In genomic region chr17:27895110-27895895, GRCh38 we compare ENCODE assay signal across 17 cellular contexts. TPM values are rescaled to one million over a fixed set of nuclear protein-coding genes. Genes with fewer than 3 reads are reported as not detected.
A peak's percentile ranks its signal among the peaks of the same experiment; 100 is the strongest.
DNase-seq lines count a peak whose midpoint lies in the region; ATAC-seq and TF ChIP-seq lines count a peak whose summit lies in the region.
"Had no signal": no experiment of that assay in that cellular context is flagged by ENCODE, and none has a peak within 500 bp of the region (broad histone marks: within the 10 kb centered on the region; RNA-seq: fewer than 3 reads in every experiment).

No MANE protein-coding gene starts in this region.

- peak; percentile 24 for DNase-seq in Ammon's horn (ENCODE audit: low spot score)
- peak; percentile 7 for DNase-seq in NCI-H1048 (lab: John Stamatoyannopoulos, UW)
- no peak for DNase-seq in dorsolateral prefrontal cortex
- DNase-seq in neural progenitor cell (ENCODE audit: low spot score): no peak
- no peak for DNase-seq in stimulated activated naive B cell treated with anti-CD40 and anti-IgM and Interleukin-4, amounts not matched to agents 10 μg/mL and 1 μg/mL and 100 μg/mL, for 72 hours
- DNase-seq in H7: no peak
- DNase-seq in esophagus muscularis mucosa (ENCODE audit: extremely low spot score): no peak
- DNase-seq: COR-L47, DMS53, GM23248, Kasumi-1, NCI-H2029, NCI-H2171 treated with DMSO at 0.1 percent for 48 hours, NCI-H510A treated with DMSO at 0.1 percent for 48 hours had no signal

- no peaks in the 10 kb centered on the region for H3K36me3 ChIP-seq in neural progenitor cell
- H3K36me3 ChIP-seq in H7 (replicated peaks; ENCODE audit: control insufficient read depth, insufficient read depth, low read length): no peaks in the 10 kb centered on the region
- H3K36me3 ChIP-seq in esophagus muscularis mucosa: no peaks in the 10 kb centered on the region

- no peak overlapping the region for H3K27ac Mint-ChIP-seq in neural progenitor cell
- H3K27ac Mint-ChIP-seq in stimulated activated naive B cell treated with anti-CD40 and anti-IgM and Interleukin-4, amounts not matched to agents 10 μg/mL and 1 μg/mL and 100 μg/mL, for 72 hours: no peak overlapping the region

- H4K20me1 ChIP-seq in neural progenitor cell (ENCODE audit: low read depth): no peaks in the 10 kb centered on the region

- TF ChIP-seq CTCF in dorsolateral prefrontal cortex (IDR thresholded peaks at IDR 0.05 in 54 of 56, conservative IDR thresholded peaks at IDR 0.05 in 2 of 56; ENCODE audit: low read depth in 1 of 56, partially characterized antibody in 56 of 56): peak in 3 of 56 donors; percentile 7 to 18 (median 13)
- no peak for TF ChIP-seq CTCF in neural progenitor cell (IDR thresholded peaks at IDR 0.05)
- no peak for TF ChIP-seq CTCF in esophagus muscularis mucosa (IDR thresholded peaks at IDR 0.05)

- H3K9ac ChIP-seq in neural progenitor cell: no peak overlapping the region
- H3K9ac ChIP-seq: GM23248 had no signal

- no peak overlapping the region for H3K4me3 Mint-ChIP-seq in neural progenitor cell
- H3K4me3 Mint-ChIP-seq in stimulated activated naive B cell treated with anti-CD40 and anti-IgM and Interleukin-4, amounts not matched to agents 10 μg/mL and 1 μg/mL and 100 μg/mL, for 72 hours: no peak overlapping the region

- 44% methylated on average over 8 of the region's 8 CpGs for WGBS in esophagus muscularis mucosa

- no peaks in the 10 kb centered on the region for H3K9me3 Mint-ChIP-seq in neural progenitor cell
- H3K9me3 Mint-ChIP-seq in stimulated activated naive B cell treated with anti-CD40 and anti-IgM and Interleukin-4, amounts not matched to agents 10 μg/mL and 1 μg/mL and 100 μg/mL, for 72 hours: no peaks in the 10 kb centered on the region

- ATAC-seq in stimulated activated naive B cell treated with anti-CD40 and anti-IgM and Interleukin-4, amounts not matched to agents 10 μg/mL and 1 μg/mL and 100 μg/mL, for 72 hours (replicated peaks): no peak
- no peak for ATAC-seq in HG02981 (IDR thresholded peaks at IDR 0.05; ENCODE audit: unreplicated experiment)
- ATAC-seq: GM12878 had no signal

- peak overlapping the region; percentile 53 for H2AFZ ChIP-seq in neural progenitor cell (replicated peaks)
- H2AFZ ChIP-seq: GM23248 had no signal

- peak overlapping the region; percentile 52 for H3K4me2 ChIP-seq in neural progenitor cell

- peaks cover 9% of the 10 kb centered on the region for H3K27me3 Mint-ChIP-seq in neural progenitor cell (ENCODE audit: insufficient read depth, low read depth)
- peaks cover 0 to 9% of the 10 kb centered on the region in 2 donors for H3K27me3 Mint-ChIP-seq in stimulated activated naive B cell treated with anti-CD40 and anti-IgM and Interleukin-4, amounts not matched to agents 10 μg/mL and 1 μg/mL and 100 μg/mL, for 72 hours

- H3K27me3 ChIP-seq in dorsolateral prefrontal cortex (no peaks in the 10 kb centered on the region), neural progenitor cell (peaks cover 16% of the 10 kb centered on the region), H7 (ENCODE audit: control insufficient read depth, insufficient read depth, low read length) (0 out of 2 replicates have a peak, but pooled peaks cover 1% of the 10 kb centered on the region), esophagus muscularis mucosa (peaks cover 0 to 15% (median 0%) of the 10 kb centered on the region in 4 donors)

- peaks cover 28% of the 10 kb centered on the region for H3K4me1 ChIP-seq in neural progenitor cell
- peaks cover 0 to 20% (median 16%) of the 10 kb centered on the region in 4 donors for H3K4me1 ChIP-seq in esophagus muscularis mucosa

- TF ChIP-seq POLR2A in esophagus muscularis mucosa (IDR thresholded peaks at IDR 0.05; ENCODE audit: low read depth): no peak

- no peak for TF ChIP-seq EP300 in esophagus muscularis mucosa (IDR thresholded peaks at IDR 0.05)

- peak overlapping the region in 57 of 59 donors; percentile 4 to 99 (median 89) for H3K27ac ChIP-seq in dorsolateral prefrontal cortex
- no peak overlapping the region for H3K27ac ChIP-seq in neural progenitor cell
- H3K27ac ChIP-seq in esophagus muscularis mucosa (replicated peaks in 1 of 4): no peak overlapping the region
- H3K27ac ChIP-seq: C4-2B, GM23248 had no signal

- peaks cover 8% of the 10 kb centered on the region for H3F3A ChIP-seq in neural progenitor cell (ENCODE audit: low read depth)

- no peaks in the 10 kb centered on the region for H3K36me3 Mint-ChIP-seq in neural progenitor cell
- no peaks in the 10 kb centered on the region for H3K36me3 Mint-ChIP-seq in stimulated activated naive B cell treated with anti-CD40 and anti-IgM and Interleukin-4, amounts not matched to agents 10 μg/mL and 1 μg/mL and 100 μg/mL, for 72 hours

- H3K4me3 ChIP-seq in dorsolateral prefrontal cortex: peak overlapping the region in 1 of 59 donors; percentile 15
- H3K4me3 ChIP-seq in neural progenitor cell: no peak overlapping the region
- H3K4me3 ChIP-seq in H7 (ENCODE audit: insufficient read depth, low read depth, low read length): no peak overlapping the region
- H3K4me3 ChIP-seq in esophagus muscularis mucosa: no peak overlapping the region
- H3K4me3 ChIP-seq: GM12878, GM23248 had no signal

- intact Hi-C loops in dorsolateral prefrontal cortex (cut with DNase I) (loop anchor here (5.0 to 10.0 kb wide), 3 partner anchors 49 to 289 kb away; no protein-coding TSS in a partner anchor), esophagus muscularis mucosa (cut with DNase I) (loop anchor here (10.0 kb wide), 1 partner anchor 149 kb away; the partner anchor contains the start of gene NLK)

- H3K4me1 Mint-ChIP-seq in neural progenitor cell: peaks cover 22% of the 10 kb centered on the region
- H3K4me1 Mint-ChIP-seq in stimulated activated naive B cell treated with anti-CD40 and anti-IgM and Interleukin-4, amounts not matched to agents 10 μg/mL and 1 μg/mL and 100 μg/mL, for 72 hours: peaks cover 13 to 19% of the 10 kb centered on the region in 2 donors

- H3K79me2 ChIP-seq in neural progenitor cell (ENCODE audit: low read depth): no peaks in the 10 kb centered on the region

- H3K9me3 ChIP-seq in neural progenitor cell (ENCODE audit: low read depth) (no peaks in the 10 kb centered on the region), esophagus muscularis mucosa (no peaks in the 10 kb centered on the region)

RNA-seq across cellular contexts. Expression of gene LYRM9, which starts 2.1 kb away (rescaled TPM):
- total RNA-seq in dorsolateral prefrontal cortex (10 to 100 TPM in 119 of 120 experiments, 1 to 10 TPM in 1; 9.1 to 68.0 (median 37.2) TPM), neural progenitor cell (ENCODE audit: low replicate concordance) (16.0 and 25.5 TPM in 2 replicates), esophagus muscularis mucosa (10 to 100 TPM in 3 of 4 donors, 1 to 10 TPM in 1; 5.0 to 21.6 (median 16.7) TPM)
- 3.4 and 4.9 TPM in 2 replicates for total RNA-seq in H7 (2014; rRNA removed; shearing (Covaris generic))

Comparison
In these comparisons a context has a peak if more than half of its experiments do, and no peak if none do; other contexts are left out.
1. DNase-seq: peak in Ammon's horn (single experiment) and NCI-H1048 (single experiment); none in dorsolateral prefrontal cortex (0 of 10), neural progenitor cell (single experiment), stimulated activated naive B cell treated with anti-CD40 and anti-IgM and Interleukin-4, amounts not matched to agents 10 μg/mL and 1 μg/mL and 100 μg/mL, for 72 hours (single experiment), H7 (single experiment) and esophagus muscularis mucosa (single experiment).
2. H3K27ac ChIP-seq: peak in dorsolateral prefrontal cortex (57 of 59); none in neural progenitor cell (single experiment) and esophagus muscularis mucosa (0 of 4).